In genomic region chr14:93019367-93019843, GRCh38 we compare ENCODE assay signal across 1 cellular context.
TF ChIP-seq lines count a peak whose summit lies in the region.

No MANE protein-coding gene starts in this region.

TF ChIP-seq in GM12878, 131 proteins besides CTCF, POLR2A, EP300 and RAD21 (continued from another document):
- TF ChIP-seq ZBTB33 (IDR thresholded peaks at IDR 0.05): no peak
- no peak for TF ChIP-seq TCF7 (IDR thresholded peaks at IDR 0.05; ENCODE audit: borderline replicate concordance)
- TF ChIP-seq TCF3 (IDR thresholded peaks at IDR 0.05; ENCODE audit: borderline replicate concordance, insufficient read depth, low read depth, low read length): no peak
